1 cellular context compared by ENCODE assay signal in genomic region chr5:37840036-37840909, GRCh38.
TF ChIP-seq lines count a peak whose summit lies in the region.

Gene GDNF (minus strand): TSS chr5:37840041. CDS start chr5:37834796, 5,245 bp downstream.

TF ChIP-seq in HepG2, 621 proteins besides CTCF, POLR2A, EP300 and RAD21 (continued from another document and continues in another):
- TF ChIP-seq, protein P1, sequence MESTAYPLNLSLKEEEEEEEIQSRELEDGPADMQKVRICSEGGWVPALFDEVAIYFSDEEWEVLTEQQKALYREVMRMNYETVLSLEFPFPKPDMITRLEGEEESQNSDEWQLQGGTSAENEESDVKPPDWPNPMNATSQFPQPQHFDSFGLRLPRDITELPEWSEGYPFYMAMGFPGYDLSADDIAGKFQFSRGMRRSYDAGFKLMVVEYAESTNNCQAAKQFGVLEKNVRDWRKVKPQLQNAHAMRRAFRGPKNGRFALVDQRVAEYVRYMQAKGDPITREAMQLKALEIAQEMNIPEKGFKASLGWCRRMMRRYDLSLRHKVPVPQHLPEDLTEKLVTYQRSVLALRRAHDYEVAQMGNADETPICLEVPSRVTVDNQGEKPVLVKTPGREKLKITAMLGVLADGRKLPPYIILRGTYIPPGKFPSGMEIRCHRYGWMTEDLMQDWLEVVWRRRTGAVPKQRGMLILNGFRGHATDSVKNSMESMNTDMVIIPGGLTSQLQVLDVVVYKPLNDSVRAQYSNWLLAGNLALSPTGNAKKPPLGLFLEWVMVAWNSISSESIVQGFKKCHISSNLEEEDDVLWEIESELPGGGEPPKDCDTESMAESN (CRISPR knock-in tag; conservative IDR thresholded peaks at IDR 0.05), result no peak
- TF ChIP-seq FOXK1 (CRISPR knock-in tag; IDR thresholded peaks at IDR 0.05; ENCODE audit: borderline replicate concordance, low read depth) (no peak), POLR2G (IDR thresholded peaks at IDR 0.05; ENCODE audit: low read depth, low read length) (peak; percentile 45; the same call in 1 of the 2 replicates), HCFC1 (IDR thresholded peaks at IDR 0.05; ENCODE audit: low read depth, low read length) (no peak), ZNF781 (CRISPR knock-in tag; IDR thresholded peaks at IDR 0.05; ENCODE audit: borderline replicate concordance, not compliant biosample characterization) (peak; percentile 48), ZNF816 (CRISPR knock-in tag; IDR thresholded peaks at IDR 0.05; ENCODE audit: borderline replicate concordance) (no peak), HOXA9 (CRISPR knock-in tag; IDR thresholded peaks at IDR 0.05; ENCODE audit: borderline replicate concordance) (no peak), FOSL2 (CRISPR knock-in tag; IDR thresholded peaks at IDR 0.05) (no peak), ELF3 (CRISPR knock-in tag; IDR thresholded peaks at IDR 0.05) (no peak), TARDBP (CRISPR knock-in tag; IDR thresholded peaks at IDR 0.05) (no peak), FOXA1 (IDR thresholded peaks at IDR 0.05) (no peak), FOXA1 (CRISPR knock-in tag; IDR thresholded peaks at IDR 0.05) (no peak), KLF13 (CRISPR knock-in tag; IDR thresholded peaks at IDR 0.05) (no peak), ZNF407 (CRISPR knock-in tag; IDR thresholded peaks at IDR 0.05; ENCODE audit: not compliant biosample characterization) (no peak), AGO2 (optimal IDR thresholded peaks at IDR 0.05; ENCODE audit: low read depth, low read length) (no peak), RFX3 (CRISPR knock-in tag; IDR thresholded peaks at IDR 0.05) (no peak), NFATC3 (CRISPR knock-in tag; IDR thresholded peaks at IDR 0.05) (no peak), PHB2 (IDR thresholded peaks at IDR 0.05; ENCODE audit: partially characterized antibody) (no peak), ZFP36L1 (CRISPR knock-in tag; IDR thresholded peaks at IDR 0.05) (no peak), EZH2 (conservative IDR thresholded peaks at IDR 0.05; ENCODE audit: low read depth, low read length) (peak; percentile 89), KDM5B (CRISPR knock-in tag; IDR thresholded peaks at IDR 0.05; ENCODE audit: borderline replicate concordance) (peak; percentile 72; the same call in 1 of the 2 replicates)
- TF ChIP-seq, protein P2, sequence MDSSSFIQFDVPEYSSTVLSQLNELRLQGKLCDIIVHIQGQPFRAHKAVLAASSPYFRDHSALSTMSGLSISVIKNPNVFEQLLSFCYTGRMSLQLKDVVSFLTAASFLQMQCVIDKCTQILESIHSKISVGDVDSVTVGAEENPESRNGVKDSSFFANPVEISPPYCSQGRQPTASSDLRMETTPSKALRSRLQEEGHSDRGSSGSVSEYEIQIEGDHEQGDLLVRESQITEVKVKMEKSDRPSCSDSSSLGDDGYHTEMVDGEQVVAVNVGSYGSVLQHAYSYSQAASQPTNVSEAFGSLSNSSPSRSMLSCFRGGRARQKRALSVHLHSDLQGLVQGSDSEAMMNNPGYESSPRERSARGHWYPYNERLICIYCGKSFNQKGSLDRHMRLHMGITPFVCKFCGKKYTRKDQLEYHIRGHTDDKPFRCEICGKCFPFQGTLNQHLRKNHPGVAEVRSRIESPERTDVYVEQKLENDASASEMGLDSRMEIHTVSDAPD (CRISPR knock-in tag; IDR thresholded peaks at IDR 0.05), result no peak
- TF ChIP-seq, protein P3, sequence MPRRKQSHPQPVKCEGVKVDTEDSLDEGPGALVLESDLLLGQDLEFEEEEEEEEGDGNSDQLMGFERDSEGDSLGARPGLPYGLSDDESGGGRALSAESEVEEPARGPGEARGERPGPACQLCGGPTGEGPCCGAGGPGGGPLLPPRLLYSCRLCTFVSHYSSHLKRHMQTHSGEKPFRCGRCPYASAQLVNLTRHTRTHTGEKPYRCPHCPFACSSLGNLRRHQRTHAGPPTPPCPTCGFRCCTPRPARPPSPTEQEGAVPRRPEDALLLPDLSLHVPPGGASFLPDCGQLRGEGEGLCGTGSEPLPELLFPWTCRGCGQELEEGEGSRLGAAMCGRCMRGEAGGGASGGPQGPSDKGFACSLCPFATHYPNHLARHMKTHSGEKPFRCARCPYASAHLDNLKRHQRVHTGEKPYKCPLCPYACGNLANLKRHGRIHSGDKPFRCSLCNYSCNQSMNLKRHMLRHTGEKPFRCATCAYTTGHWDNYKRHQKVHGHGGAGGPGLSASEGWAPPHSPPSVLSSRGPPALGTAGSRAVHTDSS (CRISPR knock-in tag; conservative IDR thresholded peaks at IDR 0.05), result no peak
- TF ChIP-seq, protein P4, sequence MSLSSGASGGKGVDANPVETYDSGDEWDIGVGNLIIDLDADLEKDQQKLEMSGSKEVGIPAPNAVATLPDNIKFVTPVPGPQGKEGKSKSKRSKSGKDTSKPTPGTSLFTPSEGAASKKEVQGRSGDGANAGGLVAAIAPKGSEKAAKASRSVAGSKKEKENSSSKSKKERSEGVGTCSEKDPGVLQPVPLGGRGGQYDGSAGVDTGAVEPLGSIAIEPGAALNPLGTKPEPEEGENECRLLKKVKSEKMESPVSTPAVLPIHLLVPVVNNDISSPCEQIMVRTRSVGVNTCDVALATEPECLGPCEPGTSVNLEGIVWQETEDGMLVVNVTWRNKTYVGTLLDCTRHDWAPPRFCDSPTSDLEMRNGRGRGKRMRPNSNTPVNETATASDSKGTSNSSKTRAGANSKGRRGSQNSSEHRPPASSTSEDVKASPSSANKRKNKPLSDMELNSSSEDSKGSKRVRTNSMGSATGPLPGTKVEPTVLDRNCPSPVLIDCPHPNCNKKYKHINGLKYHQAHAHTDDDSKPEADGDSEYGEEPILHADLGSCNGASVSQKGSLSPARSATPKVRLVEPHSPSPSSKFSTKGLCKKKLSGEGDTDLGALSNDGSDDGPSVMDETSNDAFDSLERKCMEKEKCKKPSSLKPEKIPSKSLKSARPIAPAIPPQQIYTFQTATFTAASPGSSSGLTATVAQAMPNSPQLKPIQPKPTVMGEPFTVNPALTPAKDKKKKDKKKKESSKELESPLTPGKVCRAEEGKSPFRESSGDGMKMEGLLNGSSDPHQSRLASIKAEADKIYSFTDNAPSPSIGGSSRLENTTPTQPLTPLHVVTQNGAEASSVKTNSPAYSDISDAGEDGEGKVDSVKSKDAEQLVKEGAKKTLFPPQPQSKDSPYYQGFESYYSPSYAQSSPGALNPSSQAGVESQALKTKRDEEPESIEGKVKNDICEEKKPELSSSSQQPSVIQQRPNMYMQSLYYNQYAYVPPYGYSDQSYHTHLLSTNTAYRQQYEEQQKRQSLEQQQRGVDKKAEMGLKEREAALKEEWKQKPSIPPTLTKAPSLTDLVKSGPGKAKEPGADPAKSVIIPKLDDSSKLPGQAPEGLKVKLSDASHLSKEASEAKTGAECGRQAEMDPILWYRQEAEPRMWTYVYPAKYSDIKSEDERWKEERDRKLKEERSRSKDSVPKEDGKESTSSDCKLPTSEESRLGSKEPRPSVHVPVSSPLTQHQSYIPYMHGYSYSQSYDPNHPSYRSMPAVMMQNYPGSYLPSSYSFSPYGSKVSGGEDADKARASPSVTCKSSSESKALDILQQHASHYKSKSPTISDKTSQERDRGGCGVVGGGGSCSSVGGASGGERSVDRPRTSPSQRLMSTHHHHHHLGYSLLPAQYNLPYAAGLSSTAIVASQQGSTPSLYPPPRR (CRISPR knock-in tag; IDR thresholded peaks at IDR 0.05; ENCODE audit: borderline replicate concordance), result no peak
- TF ChIP-seq, protein P5, sequence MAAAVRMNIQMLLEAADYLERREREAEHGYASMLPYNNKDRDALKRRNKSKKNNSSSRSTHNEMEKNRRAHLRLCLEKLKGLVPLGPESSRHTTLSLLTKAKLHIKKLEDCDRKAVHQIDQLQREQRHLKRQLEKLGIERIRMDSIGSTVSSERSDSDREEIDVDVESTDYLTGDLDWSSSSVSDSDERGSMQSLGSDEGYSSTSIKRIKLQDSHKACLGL (CRISPR knock-in tag; IDR thresholded peaks at IDR 0.05), result peak; percentile 51; the same call in 1 of the 2 replicates
- TF ChIP-seq, protein P6, sequence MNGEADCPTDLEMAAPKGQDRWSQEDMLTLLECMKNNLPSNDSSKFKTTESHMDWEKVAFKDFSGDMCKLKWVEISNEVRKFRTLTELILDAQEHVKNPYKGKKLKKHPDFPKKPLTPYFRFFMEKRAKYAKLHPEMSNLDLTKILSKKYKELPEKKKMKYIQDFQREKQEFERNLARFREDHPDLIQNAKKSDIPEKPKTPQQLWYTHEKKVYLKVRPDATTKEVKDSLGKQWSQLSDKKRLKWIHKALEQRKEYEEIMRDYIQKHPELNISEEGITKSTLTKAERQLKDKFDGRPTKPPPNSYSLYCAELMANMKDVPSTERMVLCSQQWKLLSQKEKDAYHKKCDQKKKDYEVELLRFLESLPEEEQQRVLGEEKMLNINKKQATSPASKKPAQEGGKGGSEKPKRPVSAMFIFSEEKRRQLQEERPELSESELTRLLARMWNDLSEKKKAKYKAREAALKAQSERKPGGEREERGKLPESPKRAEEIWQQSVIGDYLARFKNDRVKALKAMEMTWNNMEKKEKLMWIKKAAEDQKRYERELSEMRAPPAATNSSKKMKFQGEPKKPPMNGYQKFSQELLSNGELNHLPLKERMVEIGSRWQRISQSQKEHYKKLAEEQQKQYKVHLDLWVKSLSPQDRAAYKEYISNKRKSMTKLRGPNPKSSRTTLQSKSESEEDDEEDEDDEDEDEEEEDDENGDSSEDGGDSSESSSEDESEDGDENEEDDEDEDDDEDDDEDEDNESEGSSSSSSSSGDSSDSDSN (CRISPR knock-in tag; IDR thresholded peaks at IDR 0.05), result peak; percentile 53; the same call in 1 of the 2 replicates
- TF ChIP-seq, protein P7, sequence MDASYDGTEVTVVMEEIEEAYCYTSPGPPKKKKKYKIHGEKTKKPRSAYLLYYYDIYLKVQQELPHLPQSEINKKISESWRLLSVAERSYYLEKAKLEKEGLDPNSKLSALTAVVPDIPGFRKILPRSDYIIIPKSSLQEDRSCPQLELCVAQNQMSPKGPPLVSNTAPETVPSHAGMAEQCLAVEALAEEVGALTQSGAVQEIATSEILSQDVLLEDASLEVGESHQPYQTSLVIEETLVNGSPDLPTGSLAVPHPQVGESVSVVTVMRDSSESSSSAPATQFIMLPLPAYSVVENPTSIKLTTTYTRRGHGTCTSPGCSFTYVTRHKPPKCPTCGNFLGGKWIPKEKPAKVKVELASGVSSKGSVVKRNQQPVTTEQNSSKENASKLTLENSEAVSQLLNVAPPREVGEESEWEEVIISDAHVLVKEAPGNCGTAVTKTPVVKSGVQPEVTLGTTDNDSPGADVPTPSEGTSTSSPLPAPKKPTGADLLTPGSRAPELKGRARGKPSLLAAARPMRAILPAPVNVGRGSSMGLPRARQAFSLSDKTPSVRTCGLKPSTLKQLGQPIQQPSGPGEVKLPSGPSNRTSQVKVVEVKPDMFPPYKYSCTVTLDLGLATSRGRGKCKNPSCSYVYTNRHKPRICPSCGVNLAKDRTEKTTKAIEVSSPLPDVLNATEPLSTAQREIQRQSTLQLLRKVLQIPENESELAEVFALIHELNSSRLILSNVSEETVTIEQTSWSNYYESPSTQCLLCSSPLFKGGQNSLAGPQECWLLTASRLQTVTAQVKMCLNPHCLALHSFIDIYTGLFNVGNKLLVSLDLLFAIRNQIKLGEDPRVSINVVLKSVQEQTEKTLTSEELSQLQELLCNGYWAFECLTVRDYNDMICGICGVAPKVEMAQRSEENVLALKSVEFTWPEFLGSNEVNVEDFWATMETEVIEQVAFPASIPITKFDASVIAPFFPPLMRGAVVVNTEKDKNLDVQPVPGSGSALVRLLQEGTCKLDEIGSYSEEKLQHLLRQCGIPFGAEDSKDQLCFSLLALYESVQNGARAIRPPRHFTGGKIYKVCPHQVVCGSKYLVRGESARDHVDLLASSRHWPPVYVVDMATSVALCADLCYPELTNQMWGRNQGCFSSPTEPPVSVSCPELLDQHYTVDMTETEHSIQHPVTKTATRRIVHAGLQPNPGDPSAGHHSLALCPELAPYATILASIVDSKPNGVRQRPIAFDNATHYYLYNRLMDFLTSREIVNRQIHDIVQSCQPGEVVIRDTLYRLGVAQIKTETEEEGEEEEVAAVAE (CRISPR knock-in tag; IDR thresholded peaks at IDR 0.05; ENCODE audit: borderline replicate concordance), result no peak
- TF ChIP-seq, protein P8, sequence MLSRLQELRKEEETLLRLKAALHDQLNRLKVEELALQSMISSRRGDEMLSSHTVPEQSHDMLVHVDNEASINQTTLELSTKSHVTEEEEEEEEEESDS (CRISPR knock-in tag; IDR thresholded peaks at IDR 0.05; ENCODE audit: borderline replicate concordance), result no peak
